8 cellular contexts compared by ENCODE assay signal in genomic region chr7:38178695-38179344, GRCh38. TPM values are rescaled to one million over a fixed set of nuclear protein-coding genes. Genes with fewer than 3 reads are reported as not detected.
DNase-seq lines count a peak whose midpoint lies in the region; ATAC-seq and TF ChIP-seq lines count a peak whose summit lies in the region.

No MANE protein-coding gene starts in this region.

- no peaks in the 10 kb centered on the region for H3F3A ChIP-seq in DOHH2 (ENCODE audit: control insufficient read depth, insufficient read depth)

- peaks cover 6% of the 10 kb centered on the region for H3K27me3 Mint-ChIP-seq in activated CD4-positive, alpha-beta memory T cell treated with anti-CD3 and anti-CD28 coated beads, Interleukin-2, amount 10 ng/mL, durations not matched to agents 7 days and 5 days

- peak overlapping the region; percentile 96 for H3K4me3 ChIP-seq in DOHH2 (ENCODE audit: low read length)

- TF ChIP-seq CTCF in DOHH2 (IDR thresholded peaks at IDR 0.05; ENCODE audit: low read depth, low read length, poor library complexity, severe bottlenecking), result peak; percentile 6

- CTCF ChIA-PET in activated CD4-positive, alpha-beta memory T cell treated with anti-CD3 and anti-CD28 coated beads, Interleukin-2, amount 10 ng/mL, durations not matched to agents 7 days and 5 days (lab: Charles Lee), result interaction anchor here (1.2 to 1.8 kb wide), 8 partner anchors 38 to 197 kb away, joined by 3 to 19 read pairs (median 5); no protein-coding TSS in a partner anchor

- H3K9me2 ChIP-seq in DOHH2 (replicated peaks; ENCODE audit: control insufficient read depth, low read length), result no peaks in the 10 kb centered on the region

- peaks cover 2% of the 10 kb centered on the region for H3K36me3 Mint-ChIP-seq in activated CD4-positive, alpha-beta memory T cell treated with anti-CD3 and anti-CD28 coated beads, Interleukin-2, amount 10 ng/mL, durations not matched to agents 7 days and 5 days (ENCODE audit: low read depth)

- H3K4me1 Mint-ChIP-seq in activated CD4-positive, alpha-beta memory T cell treated with anti-CD3 and anti-CD28 coated beads, Interleukin-2, amount 10 ng/mL, durations not matched to agents 7 days and 5 days, result peaks cover 36% of the 10 kb centered on the region

- peak overlapping the region; percentile 78 for H3K27ac Mint-ChIP-seq in activated CD4-positive, alpha-beta memory T cell treated with anti-CD3 and anti-CD28 coated beads, Interleukin-2, amount 10 ng/mL, durations not matched to agents 7 days and 5 days

- peaks cover 3% of the 10 kb centered on the region for H3K36me3 ChIP-seq in DOHH2 (ENCODE audit: control insufficient read depth, low read length)

- no peaks in the 10 kb centered on the region for H3K9me3 ChIP-seq in DOHH2 (ENCODE audit: control insufficient read depth, insufficient read depth, low read length)

- no peak overlapping the region; the same call in 1 of the 2 replicates for H3K27ac ChIP-seq in DOHH2 (ENCODE audit: low read depth, low read length)

- peaks cover 1% of the 10 kb centered on the region for H3K9me3 Mint-ChIP-seq in activated CD4-positive, alpha-beta memory T cell treated with anti-CD3 and anti-CD28 coated beads, Interleukin-2, amount 10 ng/mL, durations not matched to agents 7 days and 5 days

- POLR2A ChIA-PET in activated CD4-positive, alpha-beta memory T cell treated with anti-CD3 and anti-CD28 coated beads, Interleukin-2, amount 10 ng/mL, durations not matched to agents 7 days and 5 days (lab: Charles Lee), result interaction anchor here (1.2 to 1.3 kb wide), 2 partner anchors 54 to 171 kb away, joined by 3 read pairs; no protein-coding TSS in a partner anchor

- H4K20me1 ChIP-seq in DOHH2 (ENCODE audit: control insufficient read depth, insufficient read depth, low read depth, low read length), result no peaks in the 10 kb centered on the region

- peak overlapping the region; percentile 96 for H3K4me2 ChIP-seq in DOHH2 (ENCODE audit: low read length)

- peak overlapping the region; percentile 95 for H3K4me3 Mint-ChIP-seq in activated CD4-positive, alpha-beta memory T cell treated with anti-CD3 and anti-CD28 coated beads, Interleukin-2, amount 10 ng/mL, durations not matched to agents 7 days and 5 days

- ATAC-seq in GM19455 (IDR thresholded peaks at IDR 0.05; ENCODE audit: unreplicated experiment) (peak; percentile 40), HG03457 (IDR thresholded peaks at IDR 0.05; ENCODE audit: unreplicated experiment) (peak; percentile 14), GM18520 (IDR thresholded peaks at IDR 0.05; ENCODE audit: unreplicated experiment) (no peak)

- peaks cover 42% of the 10 kb centered on the region for H3K79me2 ChIP-seq in DOHH2 (ENCODE audit: control insufficient read depth, low read length)

- DNase-seq in activated CD4-positive, alpha-beta memory T cell treated with anti-CD3 and anti-CD28 coated beads, Interleukin-2, amount 10 ng/mL, durations not matched to agents 7 days and 5 days, result no peak
- DNase-seq in germinal center (ENCODE audit: low spot score) (peak; percentile 46), renal cortical epithelial cell (ENCODE audit: low read depth) (peak; percentile 82), islet precursor cell (no peak)

- peaks cover 9% of the 10 kb centered on the region for H3K27me3 ChIP-seq in DOHH2 (ENCODE audit: control insufficient read depth, low read length)

- H3K4me1 ChIP-seq in DOHH2 (ENCODE audit: control insufficient read depth, low read length), result peaks cover 28% of the 10 kb centered on the region

RNA-seq across cellular contexts. Expression of gene STARD3NL, which starts 0.8 kb away (rescaled TPM):
- total RNA-seq in activated CD4-positive, alpha-beta memory T cell treated with anti-CD3 and anti-CD28 coated beads, Interleukin-2, amount 10 ng/mL, durations not matched to agents 7 days and 5 days, result 10 to 100 TPM; 24.4 to 28.9 TPM
- 94.6 and 124 TPM in 2 replicates for total RNA-seq in renal cortical epithelial cell

Comparison
In these comparisons a context has a peak if more than half of its experiments do, and no peak if none do; other contexts are left out.
1. DNase-seq: peak in germinal center (single experiment) and renal cortical epithelial cell (single experiment); none in activated CD4-positive, alpha-beta memory T cell treated with anti-CD3 and anti-CD28 coated beads, Interleukin-2, amount 10 ng/mL, durations not matched to agents 7 days and 5 days (single experiment) and islet precursor cell (single experiment).